In the genomic region with DNA sequence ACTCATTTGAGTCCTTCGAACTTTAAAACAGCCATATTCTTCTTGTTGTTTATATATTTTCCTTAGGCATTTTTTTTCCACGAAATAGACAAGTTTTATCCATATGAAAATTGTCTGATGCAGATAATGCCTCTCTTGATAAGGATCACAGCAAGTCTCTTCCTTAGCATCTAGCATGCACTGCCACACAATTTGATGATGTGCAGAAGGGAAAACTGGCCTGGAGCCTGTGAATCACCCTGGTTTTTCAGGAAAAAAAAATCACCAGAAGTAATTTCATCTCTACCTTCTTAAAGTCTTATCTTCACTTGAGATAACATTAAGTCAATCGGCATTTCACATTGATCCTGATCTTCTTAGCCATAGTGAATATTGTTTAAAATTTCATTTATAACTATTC, we compare ENCODE assay signal across 1 cellular context.
TF ChIP-seq lines count a peak whose summit lies in the region.

No MANE protein-coding gene starts in this region.

TF ChIP-seq in SK-N-SH, 30 proteins besides CTCF, POLR2A, EP300 and RAD21 (continued from another document):
- TF ChIP-seq, protein P1, sequence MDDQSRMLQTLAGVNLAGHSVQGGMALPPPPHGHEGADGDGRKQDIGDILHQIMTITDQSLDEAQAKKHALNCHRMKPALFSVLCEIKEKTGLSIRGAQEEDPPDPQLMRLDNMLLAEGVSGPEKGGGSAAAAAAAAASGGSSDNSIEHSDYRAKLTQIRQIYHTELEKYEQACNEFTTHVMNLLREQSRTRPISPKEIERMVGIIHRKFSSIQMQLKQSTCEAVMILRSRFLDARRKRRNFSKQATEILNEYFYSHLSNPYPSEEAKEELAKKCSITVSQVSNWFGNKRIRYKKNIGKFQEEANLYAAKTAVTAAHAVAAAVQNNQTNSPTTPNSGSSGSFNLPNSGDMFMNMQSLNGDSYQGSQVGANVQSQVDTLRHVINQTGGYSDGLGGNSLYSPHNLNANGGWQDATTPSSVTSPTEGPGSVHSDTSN (IDR thresholded peaks at IDR 0.05) = peak; percentile 90
- TF ChIP-seq JUND (IDR thresholded peaks at IDR 0.05) = peak; percentile 78
- TF ChIP-seq GATA2 (CRISPR knock-in tag; IDR thresholded peaks at IDR 0.05) = peak; percentile 85
- TF ChIP-seq, protein P2, sequence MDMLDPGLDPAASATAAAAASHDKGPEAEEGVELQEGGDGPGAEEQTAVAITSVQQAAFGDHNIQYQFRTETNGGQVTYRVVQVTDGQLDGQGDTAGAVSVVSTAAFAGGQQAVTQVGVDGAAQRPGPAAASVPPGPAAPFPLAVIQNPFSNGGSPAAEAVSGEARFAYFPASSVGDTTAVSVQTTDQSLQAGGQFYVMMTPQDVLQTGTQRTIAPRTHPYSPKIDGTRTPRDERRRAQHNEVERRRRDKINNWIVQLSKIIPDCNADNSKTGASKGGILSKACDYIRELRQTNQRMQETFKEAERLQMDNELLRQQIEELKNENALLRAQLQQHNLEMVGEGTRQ (IDR thresholded peaks at IDR 0.05; ENCODE audit: borderline replicate concordance, low read depth, low read length) = no peak
- TF ChIP-seq FOXM1 (IDR thresholded peaks at IDR 0.05; ENCODE audit: low read depth) = no peak
- peak; percentile 96 for TF ChIP-seq TCF12 (IDR thresholded peaks at IDR 0.05)
- TF ChIP-seq NFIC (IDR thresholded peaks at IDR 0.05; ENCODE audit: borderline replicate concordance) = peak; percentile 61; the same call in 1 of the 2 replicates
- TF ChIP-seq POLR2AphosphoS5 (IDR thresholded peaks at IDR 0.05; ENCODE audit: low read depth, low read length) = peak; percentile 19; the same call in 1 of the 2 replicates
